In genomic region chr6:127514396-127515227, GRCh38 we compare ENCODE assay signal across 8 cellular contexts.
DNase-seq lines count a peak whose midpoint lies in the region; ATAC-seq and FAIRE-seq lines count a peak whose summit lies in the region.

No MANE protein-coding gene starts in this region.

- H3K9me3 Mint-ChIP-seq in central memory CD8-positive, alpha-beta T cell = no peaks in the 10 kb centered on the region

- H3K27me3 Mint-ChIP-seq in central memory CD8-positive, alpha-beta T cell = peaks cover 14% of the 10 kb centered on the region

- H3K4me3 Mint-ChIP-seq in central memory CD8-positive, alpha-beta T cell = peak overlapping the region; percentile 85

- H3K4me3 ChIP-seq in GM08714 (ENCODE audit: low read length) = peak overlapping the region; percentile 75; the same call in 1 of the 2 replicates

- peaks cover 3% of the 10 kb centered on the region for H3K36me3 Mint-ChIP-seq in central memory CD8-positive, alpha-beta T cell (ENCODE audit: insufficient read depth)

- ATAC-seq in central memory CD8-positive, alpha-beta T cell (replicated peaks; ENCODE audit: extremely low read depth, poor library complexity, severe bottlenecking) = no peak
- ATAC-seq in HG03439 (IDR thresholded peaks at IDR 0.05; ENCODE audit: unreplicated experiment) = no peak

- peaks cover 29% of the 10 kb centered on the region for H3K4me1 Mint-ChIP-seq in central memory CD8-positive, alpha-beta T cell

- DNase-seq in T-helper 22 cell (ENCODE audit: low read depth) = peak; percentile 36
- DNase-seq in central memory CD8-positive, alpha-beta T cell (ENCODE audit: low spot score in 2 of 2) = peak in 1 of 2 donors; percentile 10
- DNase-seq in kidney tubule cell (ENCODE audit: low spot score) = peak; percentile 66
- DNase-seq in stimulated activated CD4-positive, alpha-beta T cell treated with anti-CD3 and anti-CD28 coated beads, Interleukin-2, amount 100 ng/mL, for 24 hours = peak; percentile 45 to 53
- no peak for DNase-seq in NCI-H128 (lab: John Stamatoyannopoulos, UW; ENCODE audit: unreplicated experiment)
- DNase-seq in HTR-8/SVneo (ENCODE audit: insufficient read length, low spot score) = no peak

- H3K27ac Mint-ChIP-seq in central memory CD8-positive, alpha-beta T cell (ENCODE audit: low read depth) = peak overlapping the region; percentile 2

- no peak for FAIRE-seq in HTR-8/SVneo (lab: Jason Lieb, UNC)

Comparison
In these comparisons a context has a peak if more than half of its experiments do, and no peak if none do; other contexts are left out.
1. DNase-seq: peak in T-helper 22 cell (single experiment), kidney tubule cell (single experiment) and stimulated activated CD4-positive, alpha-beta T cell treated with anti-CD3 and anti-CD28 coated beads, Interleukin-2, amount 100 ng/mL, for 24 hours (2 of 2); none in NCI-H128 (single experiment) and HTR-8/SVneo (single experiment).